ENCODE assay signal across 1 cellular context in genomic region chr2:230982528-230982927, GRCh38.
A peak's percentile ranks its signal among the peaks of the same experiment; 100 is the strongest.
TF ChIP-seq lines count a peak whose summit lies in the region.

No MANE protein-coding gene starts in this region.

TF ChIP-seq in GM12878, 131 proteins besides CTCF, POLR2A, EP300 and RAD21 (continues in another document):
- no peak for TF ChIP-seq IRF4 (IDR thresholded peaks at IDR 0.05; ENCODE audit: low read depth, low read length)
- TF ChIP-seq SMARCA5 (IDR thresholded peaks at IDR 0.05), result no peak
- no peak for TF ChIP-seq ZNF24 (IDR thresholded peaks at IDR 0.05)
- no peak for TF ChIP-seq MXI1 (IDR thresholded peaks at IDR 0.05; ENCODE audit: low read depth, low read length)
- no peak for TF ChIP-seq ELK1 (IDR thresholded peaks at IDR 0.05; ENCODE audit: low read depth, low read length)
- 0 out of 4 replicates have a peak, but pooled peaks of 1 of the 2 experiments have one; percentile 4 for TF ChIP-seq IKZF2 (IDR thresholded peaks at IDR 0.05)
- no peak for TF ChIP-seq NFXL1 (IDR thresholded peaks at IDR 0.05; ENCODE audit: borderline replicate concordance)
- no peak for TF ChIP-seq USF2 (IDR thresholded peaks at IDR 0.05; ENCODE audit: borderline replicate concordance, low read depth, low read length)
- TF ChIP-seq SP1 (IDR thresholded peaks at IDR 0.05; ENCODE audit: low read depth, low read length), result no peak
- TF ChIP-seq NFIC (IDR thresholded peaks at IDR 0.05; ENCODE audit: low read depth, low read length), result no peak
- peak; percentile 50; the same call in 1 of the 2 replicates for TF ChIP-seq CREM (IDR thresholded peaks at IDR 0.05; ENCODE audit: low read depth)
- TF ChIP-seq HDGF (IDR thresholded peaks at IDR 0.05), result no peak
- no peak for TF ChIP-seq EGR1 (IDR thresholded peaks at IDR 0.05; ENCODE audit: borderline replicate concordance in 1 of 2, low read depth in 2 of 2, low read length in 2 of 2)
- no peak for TF ChIP-seq DPF2 (IDR thresholded peaks at IDR 0.05)
- TF ChIP-seq RELB (IDR thresholded peaks at IDR 0.05; ENCODE audit: low read depth), result no peak
- TF ChIP-seq BCL11A (IDR thresholded peaks at IDR 0.05; ENCODE audit: low read depth, low read length), result 0 out of 2 replicates have a peak, but pooled peaks have one; percentile 31
- TF ChIP-seq PAX5 (IDR thresholded peaks at IDR 0.05; ENCODE audit: borderline replicate concordance, low read depth, low read length), result no peak
- TF ChIP-seq SUZ12 (IDR thresholded peaks at IDR 0.05; ENCODE audit: unreplicated experiment), result no peak
- no peak for TF ChIP-seq STAT3 (IDR thresholded peaks at IDR 0.05; ENCODE audit: low read depth, low read length)
- no peak for TF ChIP-seq NFYA (IDR thresholded peaks at IDR 0.05; ENCODE audit: borderline replicate concordance, low read depth, low read length)
- 0 out of 2 replicates have a peak, but pooled peaks have one; percentile 28 for TF ChIP-seq TCF12 (IDR thresholded peaks at IDR 0.05; ENCODE audit: low read depth, low read length)
- TF ChIP-seq YY1 (IDR thresholded peaks at IDR 0.05; ENCODE audit: low read depth, low read length), result no peak
- no peak for TF ChIP-seq ZBTB33 (IDR thresholded peaks at IDR 0.05)
- TF ChIP-seq BCL3 (IDR thresholded peaks at IDR 0.05; ENCODE audit: borderline replicate concordance, insufficient read depth, low read depth, low read length, poor library complexity, severe bottlenecking), result no peak
- TF ChIP-seq SMC3 (IDR thresholded peaks at IDR 0.05; ENCODE audit: borderline replicate concordance, low read length), result no peak
- no peak for TF ChIP-seq STAT1 (conservative IDR thresholded peaks at IDR 0.05)
- TF ChIP-seq CHD2 (IDR thresholded peaks at IDR 0.05; ENCODE audit: borderline replicate concordance, low read depth, low read length), result no peak
- TF ChIP-seq POLR2AphosphoS2 (IDR thresholded peaks at IDR 0.05; ENCODE audit: low read depth, low read length), result no peak
- no peak for TF ChIP-seq CHD1 (IDR thresholded peaks at IDR 0.05; ENCODE audit: low read depth, low read length)
- TF ChIP-seq ZZZ3 (IDR thresholded peaks at IDR 0.05; ENCODE audit: control insufficient read depth, insufficient read length, low read depth), result no peak
- no peak for TF ChIP-seq GABPA (IDR thresholded peaks at IDR 0.05; ENCODE audit: low read depth)
- TF ChIP-seq JUND (IDR thresholded peaks at IDR 0.05; ENCODE audit: low read depth, low read length), result no peak
- TF ChIP-seq ZNF592 (IDR thresholded peaks at IDR 0.05), result no peak
- no peak for TF ChIP-seq TAF1 (IDR thresholded peaks at IDR 0.05; ENCODE audit: borderline replicate concordance, low read depth, low read length)
- no peak for TF ChIP-seq CREB1 (IDR thresholded peaks at IDR 0.05; ENCODE audit: low read depth)
- TF ChIP-seq ZBED1 (IDR thresholded peaks at IDR 0.05; ENCODE audit: borderline replicate concordance), result no peak
- no peak for TF ChIP-seq MYC (IDR thresholded peaks at IDR 0.05; ENCODE audit: insufficient read depth, insufficient read length, insufficient replicate concordance, low read length, severe bottlenecking)
- TF ChIP-seq ETV6 (conservative IDR thresholded peaks at IDR 0.05 in 1 of 2, IDR thresholded peaks at IDR 0.05 in 1 of 2; ENCODE audit: borderline replicate concordance in 1 of 2, low read depth in 1 of 2), result no peak
- TF ChIP-seq BMI1 (IDR thresholded peaks at IDR 0.05; ENCODE audit: borderline replicate concordance), result no peak
- no peak for TF ChIP-seq SUPT20H (IDR thresholded peaks at IDR 0.05; ENCODE audit: borderline replicate concordance, control insufficient read depth, low read depth, low read length)
- no peak for TF ChIP-seq RB1 (IDR thresholded peaks at IDR 0.05; ENCODE audit: borderline replicate concordance)
- peak; percentile 35; the same call in 1 of the 2 replicates for TF ChIP-seq ATF7 (IDR thresholded peaks at IDR 0.05; ENCODE audit: low read depth)
- no peak for TF ChIP-seq PRDM15 (CRISPR knock-in tag; IDR thresholded peaks at IDR 0.05)
- TF ChIP-seq RFX5 (IDR thresholded peaks at IDR 0.05; ENCODE audit: low read depth, low read length), result no peak
- TF ChIP-seq MLLT1 (IDR thresholded peaks at IDR 0.05), result no peak
- TF ChIP-seq TCF3 (IDR thresholded peaks at IDR 0.05; ENCODE audit: borderline replicate concordance, insufficient read depth, low read depth, low read length), result peak; percentile 52; the same call in 1 of the 2 replicates
- 0 out of 2 replicates have a peak, but pooled peaks have one; percentile 19 for TF ChIP-seq EED (IDR thresholded peaks at IDR 0.05; ENCODE audit: low read depth)
- peak; percentile 21; the same call in 1 of the 2 replicates for TF ChIP-seq JUNB (IDR thresholded peaks at IDR 0.05)
